Comparison of ENCODE assay signal across 5 cellular contexts in genomic region chr19:55768818-55769217, GRCh38. TPM values are rescaled to one million over a fixed set of nuclear protein-coding genes. Genes with fewer than 3 reads are reported as not detected.
"Had no signal": no experiment of that assay in that cellular context is flagged by ENCODE, and none has a peak within 500 bp of the region (broad histone marks: within the 10 kb centered on the region; RNA-seq: fewer than 3 reads in every experiment).

RFPL4AL1 (plus strand) TSS chr19:55769118; CDS start chr19:55771805, 2,687 bp downstream.

RNA-seq across cellular contexts. Expression of gene RFPL4AL1, which starts in this region (rescaled TPM):
- total RNA-seq: HepG2, HT-29, HT1080, IMR-90 had no signal
- polyA plus RNA-seq: HepG2, IgD-negative memory B cell, IMR-90 had no signal
